ENCODE assay signal across 13 cellular contexts in the genomic region with DNA sequence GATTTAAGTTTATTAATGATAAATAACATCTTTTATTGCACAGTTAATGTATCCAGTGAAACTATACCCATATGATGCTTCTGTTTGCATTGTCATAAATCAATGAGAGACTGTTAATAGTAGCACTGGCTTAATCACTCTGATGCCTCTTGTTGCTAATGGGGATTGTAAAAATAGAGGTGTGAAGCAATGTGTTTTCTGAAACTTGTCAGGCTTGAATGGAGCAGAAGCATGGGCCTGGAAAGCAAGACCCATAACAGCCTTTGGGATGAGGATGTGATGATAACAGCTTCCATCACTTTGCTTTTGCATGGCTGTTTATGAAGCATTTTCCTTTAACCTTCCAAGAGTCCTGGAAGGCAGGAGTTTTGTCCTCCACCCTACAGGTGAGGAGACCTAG.
"Had no signal": no experiment of that assay in that cellular context is flagged by ENCODE, and none has a peak within 500 bp of the region (broad histone marks: within the 10 kb centered on the region; RNA-seq: fewer than 3 reads in every experiment).

No MANE protein-coding gene starts in this region.

- H3K4me1 ChIP-seq: left lung had no signal

- H3K27me3 ChIP-seq: ascending aorta, left lung had no signal

- H3K9me3 Mint-ChIP-seq: activated naive CD4-positive, alpha-beta T cell treated with anti-CD3 and anti-CD28 coated beads for 36 hours; activated T-helper 17 cell treated with anti-CD3 and anti-CD28 coated beads, Interleukin-2, amount 50 U/mL, for 72 hours had no signal

- H3K4me3 Mint-ChIP-seq: activated naive CD4-positive, alpha-beta T cell treated with anti-CD3 and anti-CD28 coated beads for 36 hours; activated naive CD8-positive, alpha-beta T cell treated with anti-CD3 and anti-CD28 coated beads, Interleukin-2, amount 50 U/mL, for 24 hours; activated T-helper 17 cell treated with anti-CD3 and anti-CD28 coated beads, Interleukin-2, amount 50 U/mL, for 72 hours; endodermal cell; naive thymus-derived CD8-positive, alpha-beta T cell; stimulated activated naive CD8-positive, alpha-beta T cell treated with anti-CD3 and anti-CD28 coated beads, Interleukin-15, amount 100 ng/mL, for 72 hours had no signal

- H3K27ac ChIP-seq: left lung, thoracic aorta, WERI-Rb-1 had no signal

- H3K9me3 ChIP-seq: ascending aorta, thoracic aorta had no signal

- H3K4me3 ChIP-seq: ascending aorta, left lung, thoracic aorta had no signal

- ATAC-seq: activated naive CD8-positive, alpha-beta T cell treated with anti-CD3 and anti-CD28 coated beads, Interleukin-2, amount 50 U/mL, for 24 hours; activated T-helper 17 cell treated with anti-CD3 and anti-CD28 coated beads, Interleukin-2, amount 50 U/mL, for 72 hours; left lung; naive thymus-derived CD8-positive, alpha-beta T cell; stimulated activated naive CD8-positive, alpha-beta T cell treated with anti-CD3 and anti-CD28 coated beads, Interleukin-15, amount 100 ng/mL, for 72 hours had no signal

- H3K36me3 ChIP-seq: ascending aorta, left lung, thoracic aorta, WERI-Rb-1 had no signal

- H3K27ac Mint-ChIP-seq: activated naive CD4-positive, alpha-beta T cell treated with anti-CD3 and anti-CD28 coated beads for 36 hours; activated naive CD8-positive, alpha-beta T cell treated with anti-CD3 and anti-CD28 coated beads, Interleukin-2, amount 50 U/mL, for 24 hours; activated T-helper 17 cell treated with anti-CD3 and anti-CD28 coated beads, Interleukin-2, amount 50 U/mL, for 72 hours; endodermal cell; naive thymus-derived CD8-positive, alpha-beta T cell; stimulated activated naive CD8-positive, alpha-beta T cell treated with anti-CD3 and anti-CD28 coated beads, Interleukin-15, amount 100 ng/mL, for 72 hours had no signal

- H3K4me1 Mint-ChIP-seq: activated naive CD8-positive, alpha-beta T cell treated with anti-CD3 and anti-CD28 coated beads, Interleukin-2, amount 50 U/mL, for 24 hours; activated T-helper 17 cell treated with anti-CD3 and anti-CD28 coated beads, Interleukin-2, amount 50 U/mL, for 72 hours; endodermal cell; naive thymus-derived CD8-positive, alpha-beta T cell; stimulated activated naive CD8-positive, alpha-beta T cell treated with anti-CD3 and anti-CD28 coated beads, Interleukin-15, amount 100 ng/mL, for 72 hours had no signal

- DNase-seq: activated CD4-positive, alpha-beta T cell treated with anti-CD3 and anti-CD28 coated beads, Interleukin-2, amount 50 U/mL, for 48 hours; activated naive CD4-positive, alpha-beta T cell treated with anti-CD3 and anti-CD28 coated beads for 36 hours; activated naive CD8-positive, alpha-beta T cell treated with anti-CD3 and anti-CD28 coated beads, Interleukin-2, amount 50 U/mL, for 24 hours; endodermal cell; erythroblast; left lung; naive thymus-derived CD8-positive, alpha-beta T cell; posterior cingulate gyrus; stimulated activated naive CD8-positive, alpha-beta T cell treated with anti-CD3 and anti-CD28 coated beads, Interleukin-15, amount 100 ng/mL, for 72 hours; WERI-Rb-1 had no signal

- H3K27me3 Mint-ChIP-seq: activated naive CD8-positive, alpha-beta T cell treated with anti-CD3 and anti-CD28 coated beads, Interleukin-2, amount 50 U/mL, for 24 hours; activated T-helper 17 cell treated with anti-CD3 and anti-CD28 coated beads, Interleukin-2, amount 50 U/mL, for 72 hours; stimulated activated naive CD8-positive, alpha-beta T cell treated with anti-CD3 and anti-CD28 coated beads, Interleukin-15, amount 100 ng/mL, for 72 hours had no signal
